20 cellular contexts compared by ENCODE assay signal in genomic region chr16:19785081-19785480, GRCh38.
DNase-seq lines count a peak whose midpoint lies in the region; ATAC-seq and TF ChIP-seq lines count a peak whose summit lies in the region.
"Had no signal": no experiment of that assay in that cellular context is flagged by ENCODE, and none has a peak within 500 bp of the region (broad histone marks: within the 10 kb centered on the region; RNA-seq: fewer than 3 reads in every experiment).

No MANE protein-coding gene starts in this region.

- no peak overlapping the region for H3K27ac Mint-ChIP-seq in activated CD4-positive, alpha-beta T cell treated with anti-CD3 and anti-CD28 coated beads, Interleukin-2, amount 10 ng/mL, durations not matched to agents 24 days and 14 days
- no peak overlapping the region for H3K27ac Mint-ChIP-seq in neural progenitor cell
- no peak overlapping the region for H3K27ac Mint-ChIP-seq in T-helper 2 cell treated with Interferon-gamma antibody and Interleukin-4, amounts not matched to agents 5 μg/mL and 100 μg/mL, for 36 hours
- H3K27ac Mint-ChIP-seq in glutamatergic neuron (ENCODE audit: unreplicated experiment) = no peak overlapping the region

- peak; percentile 43 for DNase-seq in activated CD4-positive, alpha-beta T cell treated with anti-CD3 and anti-CD28 coated beads, Interleukin-2, amount 10 ng/mL, durations not matched to agents 24 days and 14 days
- no peak for DNase-seq in activated CD4-positive, alpha-beta T cell treated with anti-CD3 and anti-CD28 coated beads for 48 hours
- DNase-seq in neural progenitor cell (ENCODE audit: low spot score) (no peak), glutamatergic neuron (no peak), cardiac septum (ENCODE audit: low spot score) (no peak)
- DNase-seq in T-helper 2 cell treated with Interferon-gamma antibody and Interleukin-4, amounts not matched to agents 5 μg/mL and 100 μg/mL, for 36 hours (ENCODE audit: low spot score) = no peak
- DNase-seq: DND-41, GM23248, MV-4-11, NCI-H1417, NCI-H1930, NCI-H2171, NCI-H446 treated with DMSO at 0.1 percent for 48 hours, OCI-M1, RPMI8226 had no signal

- H3K4me3 ChIP-seq in neural progenitor cell = no peak overlapping the region
- H3K4me3 ChIP-seq: BLaER1 treated with 17β-estradiol and CSF1 and Interleukin-3, amounts not matched to agents 10 nM and 100 nM; GM23248; K562 had no signal

- H3K27me3 ChIP-seq in layer of hippocampus (ENCODE audit: control insufficient read depth, insufficient read depth, low read length) = no peaks in the 10 kb centered on the region
- no peaks in the 10 kb centered on the region for H3K27me3 ChIP-seq in neural progenitor cell
- H3K27me3 ChIP-seq: BLaER1 treated with 17β-estradiol and CSF1 and Interleukin-3, amounts not matched to agents 10 nM and 100 nM had no signal

- no peak for TF ChIP-seq CTCF in neural progenitor cell (IDR thresholded peaks at IDR 0.05)
- no peak for TF ChIP-seq CTCF in glutamatergic neuron (IDR thresholded peaks at IDR 0.05; ENCODE audit: partially characterized antibody, unreplicated experiment)

- intact Hi-C loops in activated CD4-positive, alpha-beta T cell treated with anti-CD3 and anti-CD28 coated beads, Interleukin-2, amount 10 ng/mL, durations not matched to agents 24 days and 14 days (cut with micrococcal nuclease) = no loop called here
- intact Hi-C loops in cardiac septum (cut with DNase I) = no loop called here

- H3K36me3 Mint-ChIP-seq in activated CD4-positive, alpha-beta T cell treated with anti-CD3 and anti-CD28 coated beads, Interleukin-2, amount 10 ng/mL, durations not matched to agents 24 days and 14 days (ENCODE audit: low read depth) = no peaks in the 10 kb centered on the region
- H3K36me3 Mint-ChIP-seq in neural progenitor cell = peaks cover 4% of the 10 kb centered on the region
- no peaks in the 10 kb centered on the region for H3K36me3 Mint-ChIP-seq in T-helper 2 cell treated with Interferon-gamma antibody and Interleukin-4, amounts not matched to agents 5 μg/mL and 100 μg/mL, for 36 hours (ENCODE audit: low read depth)
- H3K36me3 Mint-ChIP-seq in glutamatergic neuron (ENCODE audit: unreplicated experiment) = no peaks in the 10 kb centered on the region

- no peaks in the 10 kb centered on the region for H3K9me3 ChIP-seq in neural progenitor cell (ENCODE audit: low read depth)
- H3K9me3 ChIP-seq: BLaER1 treated with 17β-estradiol and CSF1 and Interleukin-3, amounts not matched to agents 10 nM and 100 nM had no signal

- H3K27ac ChIP-seq in layer of hippocampus (ENCODE audit: low read depth, low read length) = peak overlapping the region; percentile 93
- no peak overlapping the region for H3K27ac ChIP-seq in neural progenitor cell
- H3K27ac ChIP-seq: 22Rv1; BLaER1 treated with 17β-estradiol and CSF1 and Interleukin-3, amounts not matched to agents 10 nM and 100 nM; GM23248 had no signal

- no peak for ATAC-seq in GM21515 (IDR thresholded peaks at IDR 0.05; ENCODE audit: unreplicated experiment)
- ATAC-seq: K562 had no signal

- H3K36me3 ChIP-seq in neural progenitor cell = no peaks in the 10 kb centered on the region
- H3K36me3 ChIP-seq: BLaER1 treated with 17β-estradiol and CSF1 and Interleukin-3, amounts not matched to agents 10 nM and 100 nM had no signal

- peak overlapping the region; percentile 37 for H3K4me2 ChIP-seq in neural progenitor cell
- H3K4me2 ChIP-seq: BLaER1 treated with 17β-estradiol and CSF1 and Interleukin-3, amounts not matched to agents 10 nM and 100 nM had no signal

- no peaks in the 10 kb centered on the region for H3K4me1 Mint-ChIP-seq in activated CD4-positive, alpha-beta T cell treated with anti-CD3 and anti-CD28 coated beads, Interleukin-2, amount 10 ng/mL, durations not matched to agents 24 days and 14 days
- H3K4me1 Mint-ChIP-seq in neural progenitor cell = peaks cover 36% of the 10 kb centered on the region
- H3K4me1 Mint-ChIP-seq in T-helper 2 cell treated with Interferon-gamma antibody and Interleukin-4, amounts not matched to agents 5 μg/mL and 100 μg/mL, for 36 hours (ENCODE audit: low read depth) = no peaks in the 10 kb centered on the region
- no peaks in the 10 kb centered on the region for H3K4me1 Mint-ChIP-seq in glutamatergic neuron (ENCODE audit: low read depth, unreplicated experiment)

- no peaks in the 10 kb centered on the region for H3K9me3 Mint-ChIP-seq in activated CD4-positive, alpha-beta T cell treated with anti-CD3 and anti-CD28 coated beads, Interleukin-2, amount 10 ng/mL, durations not matched to agents 24 days and 14 days
- H3K9me3 Mint-ChIP-seq in neural progenitor cell (no peaks in the 10 kb centered on the region), glutamatergic neuron (ENCODE audit: unreplicated experiment) (peaks cover 2% of the 10 kb centered on the region)
- no peaks in the 10 kb centered on the region for H3K9me3 Mint-ChIP-seq in T-helper 2 cell treated with Interferon-gamma antibody and Interleukin-4, amounts not matched to agents 5 μg/mL and 100 μg/mL, for 36 hours

- H3K79me2 ChIP-seq in neural progenitor cell (ENCODE audit: low read depth) = no peaks in the 10 kb centered on the region

- H3K4me3 Mint-ChIP-seq in activated CD4-positive, alpha-beta T cell treated with anti-CD3 and anti-CD28 coated beads, Interleukin-2, amount 10 ng/mL, durations not matched to agents 24 days and 14 days = no peak overlapping the region
- H3K4me3 Mint-ChIP-seq in neural progenitor cell = no peak overlapping the region
- H3K4me3 Mint-ChIP-seq in T-helper 2 cell treated with Interferon-gamma antibody and Interleukin-4, amounts not matched to agents 5 μg/mL and 100 μg/mL, for 36 hours = no peak overlapping the region
- H3K4me3 Mint-ChIP-seq in glutamatergic neuron (ENCODE audit: unreplicated experiment) = no peak overlapping the region

- H3K4me1 ChIP-seq in neural progenitor cell = peaks cover 11% of the 10 kb centered on the region

- H3F3A ChIP-seq in neural progenitor cell (ENCODE audit: low read depth) = peaks cover 6% of the 10 kb centered on the region

- H4K20me1 ChIP-seq in neural progenitor cell (ENCODE audit: low read depth) = no peaks in the 10 kb centered on the region
- H4K20me1 ChIP-seq: BLaER1 treated with 17β-estradiol and CSF1 and Interleukin-3, amounts not matched to agents 10 nM and 100 nM had no signal

- no peak overlapping the region for H2AFZ ChIP-seq in neural progenitor cell (replicated peaks)

- H3K9ac ChIP-seq in neural progenitor cell = no peak overlapping the region
- H3K9ac ChIP-seq: BLaER1 treated with 17β-estradiol and CSF1 and Interleukin-3, amounts not matched to agents 10 nM and 100 nM; GM23248 had no signal

- no peaks in the 10 kb centered on the region for H3K27me3 Mint-ChIP-seq in activated CD4-positive, alpha-beta T cell treated with anti-CD3 and anti-CD28 coated beads, Interleukin-2, amount 10 ng/mL, durations not matched to agents 24 days and 14 days
- H3K27me3 Mint-ChIP-seq in neural progenitor cell (ENCODE audit: insufficient read depth, low read depth) (peaks cover 5% of the 10 kb centered on the region), glutamatergic neuron (ENCODE audit: unreplicated experiment) (peaks cover 2% of the 10 kb centered on the region)
- H3K27me3 Mint-ChIP-seq in T-helper 2 cell treated with Interferon-gamma antibody and Interleukin-4, amounts not matched to agents 5 μg/mL and 100 μg/mL, for 36 hours (ENCODE audit: low read depth) = no peaks in the 10 kb centered on the region
